Comparison of ENCODE assay signal across 24 cellular contexts in genomic region chr6:79705456-79705995, GRCh38.
"Had no signal": no experiment of that assay in that cellular context is flagged by ENCODE, and none has a peak within 500 bp of the region (broad histone marks: within the 10 kb centered on the region; RNA-seq: fewer than 3 reads in every experiment).

No MANE protein-coding gene starts in this region.

- H3K4me3 Mint-ChIP-seq: activated B cell treated with CpG ODN at 0.5 μM for 24 hours; activated CD4-positive, alpha-beta T cell treated with anti-CD3 and anti-CD28 coated beads for 36 hours; activated naive CD8-positive, alpha-beta T cell treated with anti-CD3 and anti-CD28 coated beads for 36 hours; activated T-cell treated with anti-CD3 and anti-CD28 coated beads, Interleukin-2, amount 50 U/mL, for 4 hours; nephron progenitor cell; stimulated activated memory B cell treated with anti-CD40 and anti-IgM and Interleukin-4, amounts not matched to agents 10 μg/mL and 1 μg/mL and 100 μg/mL, for 72 hours had no signal

- H3K9me3 Mint-ChIP-seq: activated B cell treated with CpG ODN at 0.5 μM for 24 hours; activated naive CD8-positive, alpha-beta T cell treated with anti-CD3 and anti-CD28 coated beads for 36 hours; activated T-cell treated with anti-CD3 and anti-CD28 coated beads, Interleukin-2, amount 50 U/mL, for 4 hours; nephron progenitor cell; stimulated activated memory B cell treated with anti-CD40 and anti-IgM and Interleukin-4, amounts not matched to agents 10 μg/mL and 1 μg/mL and 100 μg/mL, for 72 hours had no signal

- DNase-seq: activated B cell treated with CpG ODN at 0.5 μM for 24 hours; activated CD4-positive, alpha-beta T cell treated with anti-CD3 and anti-CD28 coated beads for 36 hours; activated CD4-positive, alpha-beta T cell treated with anti-CD3 and anti-CD28 coated beads, Interleukin-2, amount 50 U/mL, for 48 hours; activated CD8-positive, alpha-beta memory T cell treated with anti-CD3 and anti-CD28 coated beads, Interleukin-2, amount 50 U/mL, for 48 hours; activated naive CD4-positive, alpha-beta T cell treated with Interleukin-2 at 50 U/mL for 16 hours; activated naive CD8-positive, alpha-beta T cell treated with anti-CD3 and anti-CD28 coated beads for 36 hours; activated T-cell treated with anti-CD3 and anti-CD28 coated beads, Interleukin-2, amount 50 U/mL, for 4 hours; effector CD8-positive, alpha-beta T cell; gastrocnemius medialis; head of caudate nucleus; hypothalamus; mesendoderm; mucosa of descending colon; nephron progenitor cell; nucleus accumbens; right lobe of liver; stimulated activated CD4-positive, alpha-beta T cell treated with anti-CD3 and anti-CD28 coated beads, Interleukin-15, amount 100 ng/mL, for 24 hours; T-helper 9 cell; transverse colon had no signal

- H3K4me1 ChIP-seq: esophagus muscularis mucosa, gastrocnemius medialis, right lobe of liver, transverse colon had no signal

- ATAC-seq: activated CD4-positive, alpha-beta T cell treated with anti-CD3 and anti-CD28 coated beads for 36 hours; activated T-cell treated with anti-CD3 and anti-CD28 coated beads, Interleukin-2, amount 50 U/mL, for 4 hours; gastrocnemius medialis; mucosa of descending colon; right lobe of liver; stimulated activated memory B cell treated with anti-CD40 and anti-IgM and Interleukin-4, amounts not matched to agents 10 μg/mL and 1 μg/mL and 100 μg/mL, for 72 hours had no signal

- H3K27me3 ChIP-seq: cardiac muscle cell, esophagus muscularis mucosa, gastrocnemius medialis, right lobe of liver, transverse colon had no signal

- H3K27me3 Mint-ChIP-seq: activated B cell treated with CpG ODN at 0.5 μM for 24 hours; activated naive CD8-positive, alpha-beta T cell treated with anti-CD3 and anti-CD28 coated beads for 36 hours had no signal

- H3K36me3 Mint-ChIP-seq: stimulated activated memory B cell treated with anti-CD40 and anti-IgM and Interleukin-4, amounts not matched to agents 10 μg/mL and 1 μg/mL and 100 μg/mL, for 72 hours had no signal

- H3K27ac Mint-ChIP-seq: activated B cell treated with CpG ODN at 0.5 μM for 24 hours; activated CD4-positive, alpha-beta T cell treated with anti-CD3 and anti-CD28 coated beads for 36 hours; activated naive CD8-positive, alpha-beta T cell treated with anti-CD3 and anti-CD28 coated beads for 36 hours; nephron progenitor cell; stimulated activated memory B cell treated with anti-CD40 and anti-IgM and Interleukin-4, amounts not matched to agents 10 μg/mL and 1 μg/mL and 100 μg/mL, for 72 hours had no signal

- H3K4me1 Mint-ChIP-seq: activated B cell treated with CpG ODN at 0.5 μM for 24 hours; stimulated activated memory B cell treated with anti-CD40 and anti-IgM and Interleukin-4, amounts not matched to agents 10 μg/mL and 1 μg/mL and 100 μg/mL, for 72 hours had no signal

- H3K4me3 ChIP-seq: cardiac muscle cell, esophagus muscularis mucosa, gastrocnemius medialis, mucosa of descending colon, right lobe of liver, smooth muscle cell, transverse colon had no signal

- FAIRE-seq: urothelium cell line had no signal

- H3K36me3 ChIP-seq: cardiac muscle cell, gastrocnemius medialis, right lobe of liver had no signal

- H3K9me3 ChIP-seq: esophagus muscularis mucosa, gastrocnemius medialis, mucosa of descending colon, right lobe of liver, transverse colon had no signal

- H3K27ac ChIP-seq: cardiac muscle cell, esophagus muscularis mucosa, right lobe of liver, transverse colon had no signal
